ENCODE assay signal across 8 cellular contexts in genomic region chr7:43647314-43647691, GRCh38.
DNase-seq lines count a peak whose midpoint lies in the region; ATAC-seq and TF ChIP-seq lines count a peak whose summit lies in the region.

No MANE protein-coding gene starts in this region.

- DNase-seq in Panc1 (ENCODE audit: low read depth, low spot score) (no peak), epithelial cell of prostate (ENCODE audit: low read depth, low spot score) (no peak), osteocyte (ENCODE audit: extremely low spot score, unreplicated experiment) (no peak), posterior vena cava (ENCODE audit: low spot score) (no peak)
- DNase-seq in activated CD4-positive, CD25-positive, alpha-beta regulatory T cell (lab: John Stamatoyannopoulos, UW) = no peak

- H3K27ac ChIP-seq in DOHH2 (ENCODE audit: low read depth, low read length) (peak overlapping the region; percentile 98), Panc1 (ENCODE audit: low read length) (peak overlapping the region; percentile 69), epithelial cell of prostate (peak overlapping the region; percentile 99)

- peaks cover 67% of the 10 kb centered on the region for H3K4me1 Mint-ChIP-seq in osteocyte (ENCODE audit: unreplicated experiment)

- BruUV-seq in Panc1 (replicated peaks; lab: Mats Ljungman, UMichigan) = no TSS peak

- H3K27me3 ChIP-seq in DOHH2 (ENCODE audit: control insufficient read depth, low read length) (no peaks in the 10 kb centered on the region), Panc1 (ENCODE audit: control insufficient read depth, insufficient read depth, low read length) (no peaks in the 10 kb centered on the region)

- no peak for ATAC-seq in Panc1
- ATAC-seq in HG03520 (IDR thresholded peaks at IDR 0.05; ENCODE audit: unreplicated experiment) = no peak
- ATAC-seq in HG03175 (IDR thresholded peaks at IDR 0.05; ENCODE audit: unreplicated experiment) = no peak

- H3K4me3 Mint-ChIP-seq in osteocyte (ENCODE audit: unreplicated experiment) = peak overlapping the region; percentile 33

- CTCF ChIA-PET in Panc1 (lab: Charles Lee) = interaction anchor here (1.9 kb wide), 2 partner anchors 52 to 65 kb away, joined by 4 to 6 read pairs; partner anchors contain the start of gene STK17A

- POLR2A ChIA-PET in Panc1 (lab: Charles Lee) = no interaction called here

- H3K4me1 ChIP-seq in DOHH2 (ENCODE audit: control insufficient read depth, low read length) (peaks cover 92% of the 10 kb centered on the region), Panc1 (ENCODE audit: control insufficient read depth, insufficient read depth, low read length) (peaks cover 51% of the 10 kb centered on the region)

- H3K27me3 Mint-ChIP-seq in osteocyte (ENCODE audit: unreplicated experiment) = no peaks in the 10 kb centered on the region

- H3K36me3 ChIP-seq in DOHH2 (ENCODE audit: control insufficient read depth, low read length) (peaks cover 66% of the 10 kb centered on the region), Panc1 (ENCODE audit: control insufficient read depth, insufficient read depth, low read length) (no peaks in the 10 kb centered on the region; the same call in 1 of the 2 replicates)

- peaks cover 51% of the 10 kb centered on the region for H3F3A ChIP-seq in DOHH2 (ENCODE audit: control insufficient read depth, insufficient read depth)

- intact Hi-C loops in Panc1 (cut with micrococcal nuclease; ENCODE audit: unreplicated experiment) = loop anchor here (5.0 kb wide), 1 partner anchor 50 kb away; no protein-coding TSS in a partner anchor
- intact Hi-C loops in posterior vena cava (cut with DNase I) = loop anchor here in 1 of 2 donors (10.0 kb wide), 2 partner anchors 63 to 227 kb away; partner anchors contain the start of gene STK17A

- peak overlapping the region; percentile 57 for H3K4me3 ChIP-seq in DOHH2 (ENCODE audit: low read length)
- peak overlapping the region in 1 of 2 experiments; percentile 6; a peak in 1 of 4 replicates for H3K4me3 ChIP-seq in Panc1 (ENCODE audit: low read depth in 2 of 2, low read length in 2 of 2)

- in situ Hi-C loops in Panc1 (cut with HindIII; ENCODE audit: low pct_unique_long_range_greater_than_20kb, low sequenced_read_pairs) = no loop called here

- TF ChIP-seq CTCF in DOHH2 (IDR thresholded peaks at IDR 0.05; ENCODE audit: low read depth, low read length, poor library complexity, severe bottlenecking) (no peak), Panc1 (IDR thresholded peaks at IDR 0.05) (no peak), osteocyte (IDR thresholded peaks at IDR 0.05) (no peak)

- no peaks in the 10 kb centered on the region for H3K9me2 ChIP-seq in DOHH2 (replicated peaks; ENCODE audit: control insufficient read depth, low read length)

- H3K27ac Mint-ChIP-seq in osteocyte (ENCODE audit: unreplicated experiment) = peak overlapping the region; percentile 98

- no peaks in the 10 kb centered on the region for H3K9me3 Mint-ChIP-seq in osteocyte (ENCODE audit: unreplicated experiment)

- H3K36me3 Mint-ChIP-seq in osteocyte (ENCODE audit: unreplicated experiment) = peaks cover 17% of the 10 kb centered on the region

- no peaks in the 10 kb centered on the region for H4K20me1 ChIP-seq in DOHH2 (ENCODE audit: control insufficient read depth, insufficient read depth, low read depth, low read length)

- H3K79me2 ChIP-seq in DOHH2 (ENCODE audit: control insufficient read depth, low read length) = peaks cover 45% of the 10 kb centered on the region

- no peaks in the 10 kb centered on the region for H3K9me3 ChIP-seq in DOHH2 (ENCODE audit: control insufficient read depth, insufficient read depth, low read length)
- H3K9me3 ChIP-seq in Panc1 (ENCODE audit: control insufficient read depth, insufficient read depth, low read depth, low read length) = no peaks in the 10 kb centered on the region

- peak overlapping the region; percentile 91 for H3K4me2 ChIP-seq in DOHH2 (ENCODE audit: low read length)
